Comparison of ENCODE assay signal across 23 cellular contexts in the genomic region with DNA sequence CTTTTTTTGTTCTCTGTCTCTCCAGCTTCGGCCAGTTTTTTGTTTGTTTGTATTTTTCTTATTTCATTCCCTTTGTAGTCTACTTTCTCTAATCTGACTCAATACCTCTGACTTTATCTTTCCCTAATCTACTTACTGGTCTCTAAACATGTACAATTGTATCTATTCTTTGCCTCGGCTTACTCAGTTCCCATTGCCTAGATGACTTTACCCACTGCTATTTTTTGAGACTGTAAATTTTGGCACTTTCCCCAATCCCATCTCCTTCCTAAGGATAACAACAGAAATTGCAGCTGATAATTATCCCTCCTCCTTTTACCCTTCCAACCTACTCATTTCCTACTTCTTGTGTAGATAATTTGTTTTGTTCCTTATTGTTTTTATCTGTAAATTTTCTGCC.
DNase-seq lines count a peak whose midpoint lies in the region; ATAC-seq and TF ChIP-seq lines count a peak whose summit lies in the region.
"Had no signal": no experiment of that assay in that cellular context is flagged by ENCODE, and none has a peak within 500 bp of the region (broad histone marks: within the 10 kb centered on the region; RNA-seq: fewer than 3 reads in every experiment).

No MANE protein-coding gene starts in this region.

- no peaks in the 10 kb centered on the region for H3K27me3 ChIP-seq in GM23248 (replicated peaks; ENCODE audit: insufficient read depth)
- H3K27me3 ChIP-seq in neural progenitor cell, result no peaks in the 10 kb centered on the region
- H3K27me3 ChIP-seq: BE2C, BLaER1 had no signal

- no peak overlapping the region for H3K4me3 Mint-ChIP-seq in neural progenitor cell
- H3K4me3 Mint-ChIP-seq: CD14-positive monocyte; CD4-positive, alpha-beta memory T cell; CD4-positive, CD25-positive, alpha-beta regulatory T cell; CD8-positive, alpha-beta memory T cell had no signal

- no peaks in the 10 kb centered on the region; the same call in 1 of the 2 replicates for H3K9me2 ChIP-seq in GM23248 (ENCODE audit: insufficient read depth)

- TF ChIP-seq CTCF in neural progenitor cell (IDR thresholded peaks at IDR 0.05), result no peak

- H4K20me1 ChIP-seq in GM23248 (ENCODE audit: insufficient read depth), result no peaks in the 10 kb centered on the region
- H4K20me1 ChIP-seq in neural progenitor cell (ENCODE audit: low read depth), result no peaks in the 10 kb centered on the region
- H4K20me1 ChIP-seq: BLaER1 had no signal

- H3K4me2 ChIP-seq in GM23248 (ENCODE audit: unreplicated experiment) (no peak overlapping the region), neural progenitor cell (peak overlapping the region; percentile 36)
- H3K4me2 ChIP-seq: BLaER1 had no signal

- H2AFZ ChIP-seq in GM23248 (no peak overlapping the region), neural progenitor cell (replicated peaks) (no peak overlapping the region)

- DNase-seq in GM23248 (peak; percentile 1), astrocyte of the hippocampus (ENCODE audit: low read depth, low spot score) (peak; percentile 2), neural progenitor cell (ENCODE audit: low spot score) (no peak), HT-29 (ENCODE audit: low spot score) (no peak), cerebellar nuclear complex (lab: John Stamatoyannopoulos, UW) (no peak)
- DNase-seq: 8988T; ACHN; BE2C; C1 segment of cervical spinal cord; CD4-positive, alpha-beta memory T cell; CD4-positive, CD25-positive, alpha-beta regulatory T cell; CD8-positive, alpha-beta memory T cell; COR-L47; DMS 273 treated with DMSO at 0.1 percent for 48 hours; DMS153; DMS53; DMS79; DND-41; EL; GF-D8 had no signal

- H3K27ac ChIP-seq in GM23248, result no peak overlapping the region
- H3K27ac ChIP-seq in neural progenitor cell, result no peak overlapping the region
- H3K27ac ChIP-seq: BLaER1 had no signal

- H3F3A ChIP-seq in GM23248 (ENCODE audit: insufficient read depth) (no peaks in the 10 kb centered on the region), neural progenitor cell (ENCODE audit: low read depth) (no peaks in the 10 kb centered on the region)

- in situ Hi-C loops in GM23248 (cut with MboI), result no loop called here

- no peaks in the 10 kb centered on the region for H3K36me3 Mint-ChIP-seq in neural progenitor cell
- H3K36me3 Mint-ChIP-seq: CD14-positive monocyte; CD4-positive, alpha-beta memory T cell; CD4-positive, CD25-positive, alpha-beta regulatory T cell; CD8-positive, alpha-beta memory T cell had no signal

- H3K4me3 ChIP-seq in GM23248, result no peak overlapping the region
- H3K4me3 ChIP-seq in neural progenitor cell, result no peak overlapping the region
- H3K4me3 ChIP-seq: BLaER1 had no signal

- 37 to 40% methylated on average over 2 of the region's 2 CpGs for WGBS in GM23248 (ENCODE audit: low coverage in 1 of 2, low lambda C conversion rate in 2 of 2, missing lambda C conversion rate in 2 of 2), 2 experiments

- H3K36me3 ChIP-seq in GM23248 (ENCODE audit: low read depth) (no peaks in the 10 kb centered on the region), neural progenitor cell (no peaks in the 10 kb centered on the region)
- H3K36me3 ChIP-seq: BE2C, BLaER1 had no signal

- no peaks in the 10 kb centered on the region for H3K9me3 Mint-ChIP-seq in neural progenitor cell

- H3K4me1 Mint-ChIP-seq in neural progenitor cell, result peaks cover 16% of the 10 kb centered on the region
- H3K4me1 Mint-ChIP-seq: CD14-positive monocyte; CD4-positive, alpha-beta memory T cell; CD4-positive, CD25-positive, alpha-beta regulatory T cell; CD8-positive, alpha-beta memory T cell had no signal

- no peaks in the 10 kb centered on the region for H3K9me3 ChIP-seq in GM23248 (ENCODE audit: low read depth)
- no peaks in the 10 kb centered on the region for H3K9me3 ChIP-seq in neural progenitor cell (ENCODE audit: low read depth)
- H3K9me3 ChIP-seq: BE2C, BLaER1 had no signal

- no peak overlapping the region for H3K27ac Mint-ChIP-seq in neural progenitor cell
- H3K27ac Mint-ChIP-seq: CD14-positive monocyte; CD4-positive, alpha-beta memory T cell; CD4-positive, CD25-positive, alpha-beta regulatory T cell; CD8-positive, alpha-beta memory T cell had no signal

- H3K79me2 ChIP-seq in GM23248 (ENCODE audit: insufficient read depth) (no peaks in the 10 kb centered on the region), neural progenitor cell (ENCODE audit: low read depth) (no peaks in the 10 kb centered on the region)

- no peaks in the 10 kb centered on the region for H3K4me1 ChIP-seq in GM23248 (ENCODE audit: insufficient read depth)
- peaks cover 21% of the 10 kb centered on the region for H3K4me1 ChIP-seq in neural progenitor cell
- H3K4me1 ChIP-seq: BE2C, BLaER1 had no signal

- peaks cover 2% of the 10 kb centered on the region for H3K27me3 Mint-ChIP-seq in neural progenitor cell (ENCODE audit: insufficient read depth, low read depth)
- H3K27me3 Mint-ChIP-seq: CD4-positive, alpha-beta memory T cell; CD4-positive, CD25-positive, alpha-beta regulatory T cell; CD8-positive, alpha-beta memory T cell had no signal

- H3K9ac ChIP-seq in GM23248, result no peak overlapping the region
- no peak overlapping the region for H3K9ac ChIP-seq in neural progenitor cell
- H3K9ac ChIP-seq: BLaER1 had no signal

- no peak for ATAC-seq in HG03280 (IDR thresholded peaks at IDR 0.05; ENCODE audit: unreplicated experiment)

Comparison
In these comparisons a context has a peak if more than half of its experiments do, and no peak if none do; other contexts are left out.
1. DNase-seq: peak in GM23248 (single experiment) and astrocyte of the hippocampus (single experiment); none in neural progenitor cell (single experiment), HT-29 (single experiment) and cerebellar nuclear complex (0 of 2).